Comparison of ENCODE assay signal across 26 cellular contexts in genomic region chr12:32603071-32603470, GRCh38.
"Had no signal": no experiment of that assay in that cellular context is flagged by ENCODE, and none has a peak within 500 bp of the region (broad histone marks: within the 10 kb centered on the region; RNA-seq: fewer than 3 reads in every experiment).

No MANE protein-coding gene starts in this region.

- ATAC-seq: effector memory CD8-positive, alpha-beta T cell; gastrocnemius medialis; heart right ventricle had no signal

- H3K27me3 Mint-ChIP-seq: dendritic cell treated with granulocyte-macrophage colony-stimulating factor and Interleukin-4, amounts not matched to agents 40 ng/mL and 50 ng/mL, for 4 days had no signal

- H3K27ac ChIP-seq: colonic mucosa, coronary artery, dorsolateral prefrontal cortex, epithelial cell of prostate, esophagus muscularis mucosa, esophagus squamous epithelium, foreskin keratinocyte, gastrocnemius medialis, gastroesophageal sphincter, heart left ventricle, heart right ventricle had no signal

- FAIRE-seq: colon, endometrium, endothelial cell of umbilical vein had no signal

- H3K4me3 Mint-ChIP-seq: dendritic cell treated with granulocyte-macrophage colony-stimulating factor and Interleukin-4, amounts not matched to agents 40 ng/mL and 50 ng/mL, for 4 days; effector memory CD8-positive, alpha-beta T cell; endodermal cell had no signal

- H3K27me3 ChIP-seq: colonic mucosa, dorsolateral prefrontal cortex, esophagus muscularis mucosa, esophagus squamous epithelium, foreskin keratinocyte, gastrocnemius medialis, gastroesophageal sphincter, heart left ventricle, heart right ventricle had no signal

- H3K9me3 ChIP-seq: colonic mucosa, esophagus muscularis mucosa, esophagus squamous epithelium, gastrocnemius medialis, gastroesophageal sphincter, heart left ventricle, heart right ventricle had no signal

- DNase-seq: colonic mucosa; cortex of kidney; dermis blood vessel endothelial cell; dorsolateral prefrontal cortex; effector CD4-positive, alpha-beta T cell; effector CD8-positive, alpha-beta T cell; effector memory CD4-positive, alpha-beta T cell; effector memory CD8-positive, alpha-beta T cell; endodermal cell; erythroblast; esophagus squamous epithelium; foreskin fibroblast; gastrocnemius medialis; glutamatergic neuron; head of caudate nucleus; heart left ventricle; heart right ventricle had no signal

- H3K4me3 ChIP-seq: colonic mucosa, coronary artery, dorsolateral prefrontal cortex, esophagus muscularis mucosa, esophagus squamous epithelium, gastrocnemius medialis, gastroesophageal sphincter, heart left ventricle, heart right ventricle had no signal

- H3K4me1 ChIP-seq: colonic mucosa had no signal

- H3K27ac Mint-ChIP-seq: effector memory CD8-positive, alpha-beta T cell had no signal
